19 cellular contexts compared by ENCODE assay signal in the genomic region with DNA sequence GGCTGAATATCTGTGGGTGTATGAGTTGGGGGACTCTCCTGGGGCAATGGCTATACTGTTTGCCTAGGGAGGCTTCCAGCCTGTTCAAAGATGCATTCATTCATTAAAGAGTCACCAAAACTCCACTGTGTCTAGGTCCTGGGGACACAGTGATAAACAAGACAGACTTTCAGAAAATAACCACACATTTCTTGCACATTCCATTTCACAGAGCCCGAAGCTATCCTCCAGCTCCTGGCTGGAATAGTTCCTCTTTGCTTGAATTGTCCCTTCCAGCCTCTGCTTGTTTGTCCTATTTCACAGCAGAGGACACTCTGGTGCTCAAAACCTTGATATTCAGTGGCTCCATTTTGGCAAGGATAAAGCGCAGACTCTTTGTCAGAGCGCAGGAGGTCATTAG.
DNase-seq lines count a peak whose midpoint lies in the region; ATAC-seq and TF ChIP-seq lines count a peak whose summit lies in the region.
"Had no signal": no experiment of that assay in that cellular context is flagged by ENCODE, and none has a peak within 500 bp of the region (broad histone marks: within the 10 kb centered on the region; RNA-seq: fewer than 3 reads in every experiment).

No MANE protein-coding gene starts in this region.

- no peak for ATAC-seq in IMR-90 (ENCODE audit: low read depth)

- peaks cover 4 to 14% (median 10%) of the 10 kb centered on the region in 3 donors for H3K27me3 Mint-ChIP-seq in CD14-positive monocyte (ENCODE audit: low read depth in 3 of 3)
- H3K27me3 Mint-ChIP-seq in nephron (ENCODE audit: low read depth), result peaks cover 6% of the 10 kb centered on the region

- H3K4me3 Mint-ChIP-seq in CD14-positive monocyte (no peak overlapping the region), nephron (no peak overlapping the region)
- H3K4me3 Mint-ChIP-seq: B cell had no signal

- no peak overlapping the region for H3K23ac ChIP-seq in IMR-90 (ENCODE audit: low read depth, low read length)

- WGBS in IMR-90 (ENCODE audit: extremely low coverage in 2 of 2, insufficient read length in 1 of 2), 2 experiments, result 83% methylated on average over 2 of the region's 3 CpGs; no CpG with 5 or more reads in 1 of the 2 experiments

- dilution Hi-C loops in IMR-90 (cut with HindIII; ENCODE audit: low sequenced_read_pairs, unreplicated experiment), result no loop called here

- no peak overlapping the region for H3K9ac ChIP-seq in IMR-90 (ENCODE audit: low read depth, low read length)
- H3K9ac ChIP-seq: SK-N-SH had no signal

- no peak overlapping the region for H3K4me2 ChIP-seq in IMR-90 (ENCODE audit: low read depth, low read length)
- H3K4me2 ChIP-seq: PC-9, SK-N-SH had no signal

- no peak for TF ChIP-seq POLR2A in IMR-90 (IDR thresholded peaks at IDR 0.05; ENCODE audit: low read depth, low read length)

- POLR2A ChIA-PET in IMR-90 (lab: Charles Lee; ENCODE audit: unreplicated experiment), result no interaction called here

- no peak overlapping the region for H2BK20ac ChIP-seq in IMR-90 (ENCODE audit: low read depth, low read length)

- no peak overlapping the region for H4K5ac ChIP-seq in IMR-90 (ENCODE audit: low read depth, low read length)

- no peak overlapping the region for H4K8ac ChIP-seq in IMR-90 (ENCODE audit: low read depth in 2 of 2, low read length in 2 of 2)

- no peaks in the 10 kb centered on the region for H3K4me1 Mint-ChIP-seq in CD14-positive monocyte
- peaks cover 37% of the 10 kb centered on the region for H3K4me1 Mint-ChIP-seq in nephron
- H3K4me1 Mint-ChIP-seq: B cell had no signal

- H2BK5ac ChIP-seq in IMR-90 (ENCODE audit: low read depth, low read length, poor library complexity, severe bottlenecking), result no peak overlapping the region

- H3K18ac ChIP-seq in IMR-90 (ENCODE audit: low read depth, low read length), result no peak overlapping the region

- no peak overlapping the region for H4K91ac ChIP-seq in IMR-90 (ENCODE audit: insufficient read depth, low read depth, low read length)

- H3K9me3 ChIP-seq in IMR-90 (ENCODE audit: control insufficient read depth, insufficient read depth, low read length), result no peaks in the 10 kb centered on the region; the same call in 1 of the 2 replicates
- H3K9me3 ChIP-seq: HAP-1, SK-N-SH had no signal

- no peak overlapping the region for H3K27ac ChIP-seq in IMR-90 (ENCODE audit: insufficient read depth, low read length)
- H3K27ac ChIP-seq: PC-9, RWPE1 had no signal

- peaks cover 12% of the 10 kb centered on the region for H3K9me1 ChIP-seq in IMR-90 (ENCODE audit: insufficient read depth, low read length)

- no peak overlapping the region for H2AFZ ChIP-seq in IMR-90 (replicated peaks; ENCODE audit: low read length, poor library complexity)
- H2AFZ ChIP-seq: PC-9 had no signal

- H3K27ac Mint-ChIP-seq in CD14-positive monocyte (no peak overlapping the region), nephron (peak overlapping the region in 2 of 3 experiments; percentile 71 to 81)
- H3K27ac Mint-ChIP-seq: B cell had no signal

- BruUV-seq in IMR-90 (replicated peaks; lab: Mats Ljungman, UMichigan), result no TSS peak

- CTCF ChIA-PET in IMR-90 (lab: Yijun Ruan, JAX), result interaction anchor here (1.3 kb wide), 1 partner anchor 11 kb away, joined by 4 read pairs; no protein-coding TSS in a partner anchor

- H3K56ac ChIP-seq in IMR-90 (ENCODE audit: extremely low read depth, insufficient read depth, low read length), result no peak overlapping the region

- H3K9me3 Mint-ChIP-seq in CD14-positive monocyte (peaks cover 0 to 2% (median 0%) of the 10 kb centered on the region in 7 donors), nephron (no peaks in the 10 kb centered on the region)

- peaks cover 26% of the 10 kb centered on the region for H3K27me3 ChIP-seq in IMR-90 (ENCODE audit: control insufficient read depth, insufficient read depth, low read length)

- intact Hi-C loops in CD14-positive monocyte (cut with micrococcal nuclease), result no loop called here
- intact Hi-C loops in IMR-90 (cut with micrococcal nuclease), result no loop called here

- H3K36me3 ChIP-seq in IMR-90 (ENCODE audit: control insufficient read depth, insufficient read depth, low read length), result no peaks in the 10 kb centered on the region
- H3K36me3 ChIP-seq: HAP-1 had no signal

- H3K14ac ChIP-seq in IMR-90 (replicated peaks; ENCODE audit: low read depth, low read length), result 0 out of 2 replicates have a peak overlapping the region, but pooled peaks have one; percentile 8

- H2AK9ac ChIP-seq in IMR-90 (replicated peaks; ENCODE audit: low read depth, low read length, poor library complexity), result no peak overlapping the region

- peak overlapping the region; percentile 36; the same call in 1 of the 2 replicates for H3K4ac ChIP-seq in IMR-90 (ENCODE audit: low read depth, low read length)

- H2AK5ac ChIP-seq in IMR-90 (ENCODE audit: low read depth, low read length), result peak overlapping the region; percentile 54

- H3K36me3 Mint-ChIP-seq in CD14-positive monocyte, result no peaks in the 10 kb centered on the region
- H3K36me3 Mint-ChIP-seq in nephron (ENCODE audit: low read depth), result no peaks in the 10 kb centered on the region

- DNase-seq in CD14-positive monocyte (ENCODE audit: low spot score) (peak; percentile 10), IMR-90 (no peak), ureter (ENCODE audit: low spot score) (peak; percentile 10), NCI-H526 treated with DMSO at 0.1 percent for 48 hours (lab: John Stamatoyannopoulos, UW) (no peak), hepatic stellate cell (ENCODE audit: low spot score) (no peak)
- no peak for DNase-seq in activated CD4-positive, alpha-beta T cell treated with anti-CD3 and anti-CD28 coated beads, Interleukin-2, amount 50 U/mL, for 4 hours
- DNase-seq: DMS79, Kasumi-1, MM.1S, NCI-H1048, NCI-H1417 treated with DMSO at 0.1 percent for 48 hours, NCI-H1930, PC-9, SIG-M5, SK-N-SH had no signal

- TF ChIP-seq CTCF in CD14-positive monocyte (IDR thresholded peaks at IDR 0.05) (no peak), IMR-90 (conservative IDR thresholded peaks at IDR 0.05; ENCODE audit: low read depth, low read length) (no peak), nephron (IDR thresholded peaks at IDR 0.05; ENCODE audit: unreplicated experiment in 3 of 3) (no peak)

- no peak overlapping the region for H3K4me3 ChIP-seq in IMR-90 (ENCODE audit: insufficient read depth, low read depth, low read length)
- H3K4me3 ChIP-seq: HAP-1, PC-9 had no signal

- no peak overlapping the region for H2BK15ac ChIP-seq in IMR-90 (ENCODE audit: low read depth, low read length)

- no peak for TF ChIP-seq RAD21 in IMR-90 (IDR thresholded peaks at IDR 0.05; ENCODE audit: low read length)

- peaks cover 3% of the 10 kb centered on the region; the same call in 1 of the 2 replicates for H3K4me1 ChIP-seq in IMR-90 (ENCODE audit: control insufficient read depth, insufficient read depth, low read length)
- H3K4me1 ChIP-seq: HAP-1 had no signal

- H2BK120ac ChIP-seq in IMR-90 (ENCODE audit: low read depth, low read length), result 0 out of 2 replicates have a peak overlapping the region, but pooled peaks have one; percentile 13

- no peaks in the 10 kb centered on the region for H3K79me1 ChIP-seq in IMR-90 (ENCODE audit: low read depth in 1 of 2, low read length in 2 of 2)

- H4K20me1 ChIP-seq in IMR-90 (ENCODE audit: insufficient read depth, low read length), result no peaks in the 10 kb centered on the region

- in situ Hi-C loops in IMR-90 (cut with MboI; ENCODE audit: low sequenced_read_pairs), result no loop called here

TF ChIP-seq in IMR-90, 13 proteins besides CTCF, POLR2A, EP300 and RAD21:
- TF ChIP-seq RFX5 (IDR thresholded peaks at IDR 0.05; ENCODE audit: low read depth, low read length) (no peak), CHD1 (IDR thresholded peaks at IDR 0.05; ENCODE audit: low read depth, low read length) (no peak), BHLHE40 (IDR thresholded peaks at IDR 0.05; ENCODE audit: low read depth, low read length) (no peak), CEBPB (IDR thresholded peaks at IDR 0.05; ENCODE audit: low read depth, low read length) (no peak), RCOR1 (IDR thresholded peaks at IDR 0.05; ENCODE audit: insufficient replicate concordance, low read length) (no peak), MAFK (IDR thresholded peaks at IDR 0.05; ENCODE audit: low read depth, low read length) (no peak), MXI1 (IDR thresholded peaks at IDR 0.05; ENCODE audit: borderline replicate concordance, low read depth, low read length) (no peak), NFE2L2 (IDR thresholded peaks at IDR 0.05; ENCODE audit: low read depth, low read length) (no peak), MAZ (IDR thresholded peaks at IDR 0.05; ENCODE audit: borderline replicate concordance, low read depth, low read length) (no peak), FOS (IDR thresholded peaks at IDR 0.05; ENCODE audit: low read depth, low read length) (no peak), SMC3 (IDR thresholded peaks at IDR 0.05; ENCODE audit: low read depth, low read length) (no peak)
- TF ChIP-seq, protein P1, sequence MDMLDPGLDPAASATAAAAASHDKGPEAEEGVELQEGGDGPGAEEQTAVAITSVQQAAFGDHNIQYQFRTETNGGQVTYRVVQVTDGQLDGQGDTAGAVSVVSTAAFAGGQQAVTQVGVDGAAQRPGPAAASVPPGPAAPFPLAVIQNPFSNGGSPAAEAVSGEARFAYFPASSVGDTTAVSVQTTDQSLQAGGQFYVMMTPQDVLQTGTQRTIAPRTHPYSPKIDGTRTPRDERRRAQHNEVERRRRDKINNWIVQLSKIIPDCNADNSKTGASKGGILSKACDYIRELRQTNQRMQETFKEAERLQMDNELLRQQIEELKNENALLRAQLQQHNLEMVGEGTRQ (IDR thresholded peaks at IDR 0.05; ENCODE audit: low read depth, low read length), result no peak
- TF ChIP-seq, protein P2, sequence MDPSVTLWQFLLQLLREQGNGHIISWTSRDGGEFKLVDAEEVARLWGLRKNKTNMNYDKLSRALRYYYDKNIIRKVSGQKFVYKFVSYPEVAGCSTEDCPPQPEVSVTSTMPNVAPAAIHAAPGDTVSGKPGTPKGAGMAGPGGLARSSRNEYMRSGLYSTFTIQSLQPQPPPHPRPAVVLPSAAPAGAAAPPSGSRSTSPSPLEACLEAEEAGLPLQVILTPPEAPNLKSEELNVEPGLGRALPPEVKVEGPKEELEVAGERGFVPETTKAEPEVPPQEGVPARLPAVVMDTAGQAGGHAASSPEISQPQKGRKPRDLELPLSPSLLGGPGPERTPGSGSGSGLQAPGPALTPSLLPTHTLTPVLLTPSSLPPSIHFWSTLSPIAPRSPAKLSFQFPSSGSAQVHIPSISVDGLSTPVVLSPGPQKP (IDR thresholded peaks at IDR 0.05; ENCODE audit: borderline replicate concordance, low read depth, low read length), result no peak

Comparison
In these comparisons a context has a peak if more than half of its experiments do, and no peak if none do; other contexts are left out.
1. DNase-seq: peak in CD14-positive monocyte (single experiment) and ureter (single experiment); none in IMR-90 (single experiment), NCI-H526 treated with DMSO at 0.1 percent for 48 hours (single experiment), activated CD4-positive, alpha-beta T cell treated with anti-CD3 and anti-CD28 coated beads, Interleukin-2, amount 50 U/mL, for 4 hours (0 of 2) and hepatic stellate cell (single experiment).
2. H3K27ac Mint-ChIP-seq: peak in nephron (2 of 3); none in CD14-positive monocyte (0 of 7).